ENCODE assay signal across 14 cellular contexts in genomic region chr11:58726594-58727414, GRCh38. TPM values are rescaled to one million over a fixed set of nuclear protein-coding genes. Genes with fewer than 3 reads are reported as not detected.
DNase-seq lines count a peak whose midpoint lies in the region; ATAC-seq and TF ChIP-seq lines count a peak whose summit lies in the region.
"Had no signal": no experiment of that assay in that cellular context is flagged by ENCODE, and none has a peak within 500 bp of the region (broad histone marks: within the 10 kb centered on the region; RNA-seq: fewer than 3 reads in every experiment).

No MANE protein-coding gene starts in this region.

- no peak for TF ChIP-seq CTCF in activated B cell treated with CpG ODN at 0.5 μM for 24 hours (IDR thresholded peaks at IDR 0.05)

- H3K36me3 Mint-ChIP-seq in activated T-cell treated with anti-CD3 and anti-CD28 coated beads, Interleukin-2, amount 50 U/mL, for 72 hours (ENCODE audit: insufficient read depth in 2 of 2) = no peaks in the 10 kb centered on the region
- no peaks in the 10 kb centered on the region for H3K36me3 Mint-ChIP-seq in activated B cell treated with CpG ODN at 0.5 μM for 24 hours (ENCODE audit: low read depth)
- no peaks in the 10 kb centered on the region for H3K36me3 Mint-ChIP-seq in stimulated activated naive B cell treated with anti-CD40 and anti-IgM and Interleukin-4, amounts not matched to agents 10 μg/mL and 1 μg/mL and 100 μg/mL, for 72 hours
- H3K36me3 Mint-ChIP-seq: immature natural killer cell had no signal

- H3K4me1 Mint-ChIP-seq in activated T-cell treated with anti-CD3 and anti-CD28 coated beads, Interleukin-2, amount 50 U/mL, for 72 hours (ENCODE audit: low read depth) = peaks cover 41% of the 10 kb centered on the region
- peaks cover 14% of the 10 kb centered on the region for H3K4me1 Mint-ChIP-seq in activated B cell treated with CpG ODN at 0.5 μM for 24 hours
- H3K4me1 Mint-ChIP-seq in stimulated activated naive B cell treated with anti-CD40 and anti-IgM and Interleukin-4, amounts not matched to agents 10 μg/mL and 1 μg/mL and 100 μg/mL, for 72 hours = peaks cover 17 to 18% of the 10 kb centered on the region in 2 donors

- H3K4me3 Mint-ChIP-seq in activated T-cell treated with anti-CD3 and anti-CD28 coated beads, Interleukin-2, amount 50 U/mL, for 72 hours = peak overlapping the region in 1 of 2 donors; percentile 60
- no peak overlapping the region for H3K4me3 Mint-ChIP-seq in activated B cell treated with CpG ODN at 0.5 μM for 24 hours
- H3K4me3 Mint-ChIP-seq in stimulated activated naive B cell treated with anti-CD40 and anti-IgM and Interleukin-4, amounts not matched to agents 10 μg/mL and 1 μg/mL and 100 μg/mL, for 72 hours = no peak overlapping the region
- H3K4me3 Mint-ChIP-seq: immature natural killer cell had no signal

- POLR2A ChIA-PET in activated B cell treated with CpG ODN at 0.5 μM for 24 hours (lab: Charles Lee) = no interaction called here

- intact Hi-C loops in activated B cell treated with CpG ODN at 0.5 μM for 24 hours (cut with micrococcal nuclease) = no loop called here

- peak overlapping the region; percentile 6 for H3K27ac Mint-ChIP-seq in activated T-cell treated with anti-CD3 and anti-CD28 coated beads, Interleukin-2, amount 50 U/mL, for 72 hours
- H3K27ac Mint-ChIP-seq in activated B cell treated with CpG ODN at 0.5 μM for 24 hours = peak overlapping the region; percentile 25
- H3K27ac Mint-ChIP-seq in stimulated activated naive B cell treated with anti-CD40 and anti-IgM and Interleukin-4, amounts not matched to agents 10 μg/mL and 1 μg/mL and 100 μg/mL, for 72 hours = peak overlapping the region; percentile 52
- H3K27ac Mint-ChIP-seq: immature natural killer cell had no signal

- DNase-seq in activated T-cell treated with anti-CD3 and anti-CD28 coated beads, Interleukin-2, amount 50 U/mL, for 72 hours = no peak
- DNase-seq in activated T-cell treated with anti-CD3 and anti-CD28 coated beads, Interleukin-2, amount 50 U/mL, for 48 hours = no peak
- DNase-seq in NCI-H1092 (lab: John Stamatoyannopoulos, UW) = peak; percentile 3
- no peak for DNase-seq in activated B cell treated with CpG ODN at 0.5 μM for 24 hours
- no peak for DNase-seq in stimulated activated naive B cell treated with anti-CD40 and anti-IgM and Interleukin-4, amounts not matched to agents 10 μg/mL and 1 μg/mL and 100 μg/mL, for 72 hours
- DNase-seq in stimulated activated CD8-positive, alpha-beta memory T cell treated with anti-CD3 and anti-CD28 coated beads, Interleukin-4, amount 100 ng/mL, for 48 hours = no peak
- DNase-seq: activated CD4-positive, alpha-beta T cell treated with anti-CD3 and anti-CD28 coated beads for 1 hour; cortex of kidney; immature natural killer cell; NCI-H2171; transverse colon had no signal

- no peaks in the 10 kb centered on the region for H3K27me3 Mint-ChIP-seq in activated T-cell treated with anti-CD3 and anti-CD28 coated beads, Interleukin-2, amount 50 U/mL, for 72 hours (ENCODE audit: low read depth)
- no peaks in the 10 kb centered on the region for H3K27me3 Mint-ChIP-seq in activated B cell treated with CpG ODN at 0.5 μM for 24 hours
- H3K27me3 Mint-ChIP-seq in stimulated activated naive B cell treated with anti-CD40 and anti-IgM and Interleukin-4, amounts not matched to agents 10 μg/mL and 1 μg/mL and 100 μg/mL, for 72 hours = no peaks in the 10 kb centered on the region

- peaks cover 2 to 3% of the 10 kb centered on the region in 2 donors for H3K9me3 Mint-ChIP-seq in activated T-cell treated with anti-CD3 and anti-CD28 coated beads, Interleukin-2, amount 50 U/mL, for 72 hours
- no peaks in the 10 kb centered on the region for H3K9me3 Mint-ChIP-seq in activated B cell treated with CpG ODN at 0.5 μM for 24 hours
- H3K9me3 Mint-ChIP-seq in stimulated activated naive B cell treated with anti-CD40 and anti-IgM and Interleukin-4, amounts not matched to agents 10 μg/mL and 1 μg/mL and 100 μg/mL, for 72 hours = no peaks in the 10 kb centered on the region
- H3K9me3 Mint-ChIP-seq: immature natural killer cell had no signal

- ATAC-seq in activated T-cell treated with anti-CD3 and anti-CD28 coated beads, Interleukin-2, amount 50 U/mL, for 72 hours (replicated peaks in 1 of 2) = peak in 1 of 2 donors; percentile 50
- ATAC-seq in activated B cell treated with CpG ODN at 0.5 μM for 24 hours (ENCODE audit: low read depth) (no peak), HG02973 (IDR thresholded peaks at IDR 0.05; ENCODE audit: unreplicated experiment) (no peak), HG02798 (IDR thresholded peaks at IDR 0.05; ENCODE audit: poor library complexity, unreplicated experiment) (no peak)
- peak; percentile 68 to 71 for ATAC-seq in stimulated activated naive B cell treated with anti-CD40 and anti-IgM and Interleukin-4, amounts not matched to agents 10 μg/mL and 1 μg/mL and 100 μg/mL, for 72 hours (replicated peaks)
- ATAC-seq: sciatic nerve had no signal

- CTCF ChIA-PET in activated B cell treated with CpG ODN at 0.5 μM for 24 hours (lab: Charles Lee) = interaction anchor here (0.8 kb wide), 1 partner anchor 238 kb away, joined by 3 read pairs; no protein-coding TSS in a partner anchor

RNA-seq across cellular contexts. Expression of gene GLYAT, which starts 4.9 kb away (rescaled TPM):
- total RNA-seq in activated T-cell treated with anti-CD3 and anti-CD28 coated beads, Interleukin-2, amount 50 U/mL, for 72 hours = not detected
- not detected in 2 replicates for total RNA-seq in activated B cell treated with CpG ODN at 0.5 μM for 24 hours
- total RNA-seq: transverse colon had no signal

Comparison
In these comparisons a context has a peak if more than half of its experiments do, and no peak if none do; other contexts are left out.
1. ATAC-seq: peak in stimulated activated naive B cell treated with anti-CD40 and anti-IgM and Interleukin-4, amounts not matched to agents 10 μg/mL and 1 μg/mL and 100 μg/mL, for 72 hours (2 of 2); none in activated B cell treated with CpG ODN at 0.5 μM for 24 hours (single experiment), HG02973 (single experiment) and HG02798 (single experiment).
2. Peak in every context shown above with its lines, with median percentiles within 50 percentile points of each other: H3K27ac Mint-ChIP-seq.